ENCODE assay signal across 20 cellular contexts in the genomic region with DNA sequence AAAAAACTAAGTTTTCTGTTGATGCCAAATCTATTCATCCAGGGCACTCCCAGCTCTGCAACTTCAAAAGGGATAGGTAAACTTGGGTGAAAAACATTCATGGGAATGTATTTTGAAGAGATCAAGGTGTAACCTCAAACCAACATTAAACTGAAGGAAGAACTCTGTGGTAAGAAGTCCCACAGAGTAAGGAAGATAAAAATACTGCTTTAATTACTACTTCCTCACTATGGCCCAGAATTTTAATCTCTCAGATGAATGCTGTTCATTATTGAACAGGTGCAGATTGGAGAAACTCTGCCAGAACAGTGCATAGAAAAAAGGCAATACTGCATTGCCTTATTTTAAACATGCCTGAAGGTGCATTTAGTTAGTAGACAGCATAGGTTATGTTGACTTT. TPM values are rescaled to one million over a fixed set of nuclear protein-coding genes. Genes with fewer than 3 reads are reported as not detected.
DNase-seq lines count a peak whose midpoint lies in the region; ATAC-seq and TF ChIP-seq lines count a peak whose summit lies in the region.
"Had no signal": no experiment of that assay in that cellular context is flagged by ENCODE, and none has a peak within 500 bp of the region (broad histone marks: within the 10 kb centered on the region; RNA-seq: fewer than 3 reads in every experiment).

No MANE protein-coding gene starts in this region.

- peaks cover 58% of the 10 kb centered on the region for H3K4me1 Mint-ChIP-seq in CD4-positive, alpha-beta T cell (ENCODE audit: low read depth)
- H3K4me1 Mint-ChIP-seq in CD8-positive, alpha-beta memory T cell = peaks cover 15 to 40% (median 25%) of the 10 kb centered on the region in 3 donors
- H3K4me1 Mint-ChIP-seq: B cell, CD14-positive monocyte had no signal

- no peaks in the 10 kb centered on the region for H3K27me3 Mint-ChIP-seq in CD4-positive, alpha-beta T cell
- no peaks in the 10 kb centered on the region for H3K27me3 Mint-ChIP-seq in CD8-positive, alpha-beta memory T cell

- H3K36me3 Mint-ChIP-seq in CD4-positive, alpha-beta T cell (ENCODE audit: low read depth) = no peaks in the 10 kb centered on the region
- H3K36me3 Mint-ChIP-seq in CD8-positive, alpha-beta memory T cell = no peaks in the 10 kb centered on the region
- H3K36me3 Mint-ChIP-seq: CD14-positive monocyte had no signal

- peaks cover 29% of the 10 kb centered on the region for H3K4me1 ChIP-seq in CD8-positive, alpha-beta memory T cell (ENCODE audit: insufficient read depth, low read length)
- no peaks in the 10 kb centered on the region for H3K4me1 ChIP-seq in right lobe of liver
- H3K4me1 ChIP-seq: Caco-2, Peyer's patch had no signal

- H3K4me3 ChIP-seq in CD8-positive, alpha-beta memory T cell (ENCODE audit: low read length) = no peak overlapping the region
- no peak overlapping the region for H3K4me3 ChIP-seq in right lobe of liver
- H3K4me3 ChIP-seq: A549, Peyer's patch had no signal

- no peaks in the 10 kb centered on the region for H3K9me3 Mint-ChIP-seq in CD4-positive, alpha-beta T cell
- no peaks in the 10 kb centered on the region for H3K9me3 Mint-ChIP-seq in CD8-positive, alpha-beta memory T cell
- H3K9me3 Mint-ChIP-seq: CD14-positive monocyte had no signal

- ATAC-seq in CD4-positive, alpha-beta T cell (ENCODE audit: poor library complexity) = no peak
- ATAC-seq in right lobe of liver (no peak), GM18505 (IDR thresholded peaks at IDR 0.05; ENCODE audit: unreplicated experiment) (no peak), HG03442 (IDR thresholded peaks at IDR 0.05; ENCODE audit: unreplicated experiment) (no peak)
- ATAC-seq: A549 had no signal

- POLR2A ChIA-PET in CD4-positive, alpha-beta T cell (lab: Charles Lee) = interaction anchor here (0.7 to 1.4 kb wide), 3 partner anchors 18 to 41 kb away, joined by 3 to 5 read pairs (median 5); no protein-coding TSS in a partner anchor
- POLR2A ChIA-PET in CD8-positive, alpha-beta memory T cell (lab: Charles Lee) = no interaction called here

- peak overlapping the region; percentile 48 for H3K27ac Mint-ChIP-seq in CD4-positive, alpha-beta T cell
- H3K27ac Mint-ChIP-seq in CD8-positive, alpha-beta memory T cell = peak overlapping the region in 5 of 8 donors; percentile 25 to 79 (median 38)
- H3K27ac Mint-ChIP-seq: B cell, CD14-positive monocyte had no signal

- TF ChIP-seq POLR2A in right lobe of liver (IDR thresholded peaks at IDR 0.05) = no peak
- TF ChIP-seq POLR2A in GM18505 (IDR thresholded peaks at IDR 0.05; ENCODE audit: borderline replicate concordance, extremely low read depth, insufficient read depth, insufficient read length) = no peak

- intact Hi-C loops in CD4-positive, alpha-beta T cell (cut with DNase I, micrococcal nuclease) = loop anchor here in 1 of 2 experiments (2.0 kb wide), 1 partner anchor 17 kb away; no protein-coding TSS in a partner anchor
- intact Hi-C loops in right lobe of liver (cut with DNase I) = loop anchor here in 1 of 2 donors (5.0 kb wide), 1 partner anchor 68 kb away; no protein-coding TSS in a partner anchor

- H3K9me3 ChIP-seq in CD4-positive, alpha-beta T cell (ENCODE audit: control insufficient read depth, low read length) = no peaks in the 10 kb centered on the region
- no peaks in the 10 kb centered on the region for H3K9me3 ChIP-seq in CD8-positive, alpha-beta memory T cell (ENCODE audit: low read length)
- no peaks in the 10 kb centered on the region for H3K9me3 ChIP-seq in right lobe of liver
- H3K9me3 ChIP-seq: A549, Caco-2, Peyer's patch had no signal

- peak overlapping the region; percentile 43 for H3K4me3 Mint-ChIP-seq in CD4-positive, alpha-beta T cell
- H3K4me3 Mint-ChIP-seq in CD8-positive, alpha-beta memory T cell = peak overlapping the region in 2 of 7 donors; percentile 1 to 41
- H3K4me3 Mint-ChIP-seq: B cell, CD14-positive monocyte had no signal

- H3K36me3 ChIP-seq in CD8-positive, alpha-beta memory T cell (ENCODE audit: insufficient read depth, low read length) = no peaks in the 10 kb centered on the region
- H3K36me3 ChIP-seq in right lobe of liver = no peaks in the 10 kb centered on the region
- H3K36me3 ChIP-seq: Peyer's patch had no signal

- H3K27ac ChIP-seq in CD4-positive, alpha-beta T cell (ENCODE audit: low read depth, low read length) = no peak overlapping the region
- no peak overlapping the region for H3K27ac ChIP-seq in CD8-positive, alpha-beta memory T cell (ENCODE audit: low read depth, low read length)
- peak overlapping the region; percentile 95 for H3K27ac ChIP-seq in epithelial cell of prostate
- H3K27ac ChIP-seq in right lobe of liver = no peak overlapping the region
- H3K27ac ChIP-seq: Peyer's patch had no signal

- CTCF ChIA-PET in CD4-positive, alpha-beta T cell (lab: Charles Lee) = no interaction called here
- CTCF ChIA-PET in CD8-positive, alpha-beta memory T cell (lab: Charles Lee) = no interaction called here

- no peak for TF ChIP-seq CTCF in CD4-positive, alpha-beta T cell (IDR thresholded peaks at IDR 0.05)
- TF ChIP-seq CTCF in right lobe of liver (IDR thresholded peaks at IDR 0.05) = no peak

- no peak for DNase-seq in CD4-positive, alpha-beta T cell
- DNase-seq in CD8-positive, alpha-beta memory T cell = no peak
- DNase-seq in LoVo (ENCODE audit: low spot score) (peak; percentile 27), epithelial cell of prostate (ENCODE audit: low read depth, low spot score) (no peak), KG1 (lab: John Stamatoyannopoulos, UW) (no peak), right lobe of liver (no peak)
- DNase-seq: Caco-2, GOT3, NCI-H1105, NCI-H146, NCI-H2029, NCI-H2227 treated with DMSO at 0.1 percent for 48 hours, NCI-H510A, Peyer's patch had no signal

- no peaks in the 10 kb centered on the region for H3K27me3 ChIP-seq in CD4-positive, alpha-beta T cell (ENCODE audit: control insufficient read depth, insufficient read depth, low read length)
- no peaks in the 10 kb centered on the region for H3K27me3 ChIP-seq in CD8-positive, alpha-beta memory T cell (ENCODE audit: insufficient read depth, low read length, poor library complexity, severe bottlenecking)
- no peaks in the 10 kb centered on the region for H3K27me3 ChIP-seq in right lobe of liver
- H3K27me3 ChIP-seq: Peyer's patch had no signal

RNA-seq across cellular contexts. Expression of a gene that starts 37.6 kb away (rescaled TPM):
- total RNA-seq in CD4-positive, alpha-beta T cell = 100 to 1,000 TPM; 310 to 317 TPM
- 10 to 100 TPM; 87.7 to 93.2 TPM for total RNA-seq in CD8-positive, alpha-beta memory T cell
- polyA plus RNA-seq in CD8-positive, alpha-beta memory T cell = 517 TPM
- total RNA-seq in right lobe of liver = 10 to 100 TPM in 4 of 6 experiments, 1 to 10 TPM in 2; 3.2 to 16.8 (median 12.5) TPM
- total RNA-seq: OCI-LY7 had no signal

Comparison
In these comparisons a context has a peak if more than half of its experiments do, and no peak if none do; other contexts are left out.
1. RNA of a gene that starts 37.6 kb away (total RNA-seq): 310 to 317 TPM in CD4-positive, alpha-beta T cell and 87.7 to 93.2 TPM in CD8-positive, alpha-beta memory T cell; 3.2 to 16.8 TPM in right lobe of liver; every median in the first group is over 4 times any median in the second.